28 cellular contexts compared by ENCODE assay signal in genomic region chr13:44735806-44736205, GRCh38.
"Had no signal": no experiment of that assay in that cellular context is flagged by ENCODE, and none has a peak within 500 bp of the region (broad histone marks: within the 10 kb centered on the region; RNA-seq: fewer than 3 reads in every experiment).

No MANE protein-coding gene starts in this region.

- H3K27me3 ChIP-seq: adrenal gland, body of pancreas, esophagus squamous epithelium had no signal

- H3K9me3 ChIP-seq: adrenal gland, body of pancreas, esophagus squamous epithelium had no signal

- H3K27ac ChIP-seq: adrenal gland, body of pancreas, epithelial cell of prostate, esophagus squamous epithelium had no signal

- H3K4me1 ChIP-seq: adrenal gland had no signal

- H3K36me3 ChIP-seq: adrenal gland, esophagus squamous epithelium had no signal

- DNase-seq: activated CD4-positive, alpha-beta memory T cell treated with anti-CD3 and anti-CD28 coated beads for 36 hours; activated CD4-positive, alpha-beta T cell treated with anti-CD3 and anti-CD28 coated beads for 36 hours; activated CD4-positive, alpha-beta T cell treated with anti-CD3 and anti-CD28 coated beads, Interleukin-2, amount 10 ng/mL, durations not matched to agents 24 days and 14 days; activated CD4-positive, CD25-positive, alpha-beta regulatory T cell; activated CD4-positive, CD25-positive, alpha-beta regulatory T cell treated with anti-CD3 and anti-CD28 coated beads, Interleukin-2, amount 50 U/mL, for 72 hours; activated CD8-positive, alpha-beta memory T cell treated with anti-CD3 and anti-CD28 coated beads, Interleukin-2, amount 10 ng/mL, durations not matched to agents 7 days and 5 days; activated CD8-positive, alpha-beta memory T cell treated with anti-CD3 and anti-CD28 coated beads, Interleukin-2, amount 50 U/mL, for 4 hours; activated CD8-positive, alpha-beta T cell treated with anti-CD3 and anti-CD28 coated beads, Interleukin-2, amount 10 ng/mL, durations not matched to agents 7 days and 5 days; activated effector memory CD4-positive, alpha-beta T cell treated with anti-CD3 and anti-CD28 coated beads, Interleukin-2, amount 50 U/mL, for 16 hours; activated naive CD4-positive, alpha-beta T cell treated with anti-CD3 and anti-CD28 coated beads for 36 hours; activated naive CD8-positive, alpha-beta T cell treated with anti-CD3 and anti-CD28 coated beads for 36 hours; activated naive CD8-positive, alpha-beta T cell treated with anti-CD3 and anti-CD28 coated beads, Interleukin-2, amount 50 U/mL, for 24 hours; activated T-cell treated with anti-CD3 and anti-CD28 coated beads, Interleukin-2, amount 50 U/mL, for 1 hour; activated T-cell treated with anti-CD3 and anti-CD28 coated beads, Interleukin-2, amount 50 U/mL, for 48 hours; amygdala; aorta; body of pancreas; caudate nucleus; cortex of kidney; dermis blood vessel endothelial cell; effector CD4-positive, alpha-beta T cell; effector memory CD8-positive, alpha-beta T cell; esophagus squamous epithelium; foreskin melanocyte; head of caudate nucleus; T-helper 2 cell had no signal

- H3K4me3 ChIP-seq: adrenal gland, body of pancreas, esophagus squamous epithelium had no signal

- ATAC-seq: activated CD4-positive, alpha-beta T cell treated with anti-CD3 and anti-CD28 coated beads for 36 hours; activated CD8-positive, alpha-beta memory T cell treated with anti-CD3 and anti-CD28 coated beads, Interleukin-2, amount 10 ng/mL, durations not matched to agents 7 days and 5 days; activated CD8-positive, alpha-beta T cell treated with anti-CD3 and anti-CD28 coated beads, Interleukin-2, amount 10 ng/mL, durations not matched to agents 7 days and 5 days; activated naive CD8-positive, alpha-beta T cell treated with anti-CD3 and anti-CD28 coated beads, Interleukin-2, amount 50 U/mL, for 24 hours; body of pancreas; effector memory CD8-positive, alpha-beta T cell had no signal
